Comparison of ENCODE assay signal across 1 cellular context in genomic region chr10:45711223-45711622, GRCh38.
TF ChIP-seq lines count a peak whose summit lies in the region.
"Not testable (repeated sequence)": the region's sequence is repeated elsewhere in the genome, so short reads cannot be mapped to it uniquely, and the experiment has no call there.

No MANE protein-coding gene starts in this region.

TF ChIP-seq in HepG2, 621 proteins besides CTCF, POLR2A, EP300 and RAD21:
- not testable (repeated sequence) for TF ChIP-seq FOXP1, SOX13, FOXA1 (IDR thresholded peaks at IDR 0.05)
- peak; percentile 22; the same call in 1 of the 2 replicates for TF ChIP-seq FOXP1 (CRISPR knock-in tag; IDR thresholded peaks at IDR 0.05)
- peak; percentile 53; the same call in 1 of the 2 replicates for TF ChIP-seq SOX5 (CRISPR knock-in tag; IDR thresholded peaks at IDR 0.05; ENCODE audit: borderline replicate concordance)
- TF ChIP-seq SOX13 (CRISPR knock-in tag; conservative IDR thresholded peaks at IDR 0.05 in 1 of 2, IDR thresholded peaks at IDR 0.05 in 1 of 2): peak in 1 of 2 experiments; percentile 69; a peak in 2 of 4 replicates
- TF ChIP-seq FOXA1 (CRISPR knock-in tag; IDR thresholded peaks at IDR 0.05): peak; percentile 29; the same call in 1 of the 2 replicates
- TF ChIP-seq, protein P1, sequence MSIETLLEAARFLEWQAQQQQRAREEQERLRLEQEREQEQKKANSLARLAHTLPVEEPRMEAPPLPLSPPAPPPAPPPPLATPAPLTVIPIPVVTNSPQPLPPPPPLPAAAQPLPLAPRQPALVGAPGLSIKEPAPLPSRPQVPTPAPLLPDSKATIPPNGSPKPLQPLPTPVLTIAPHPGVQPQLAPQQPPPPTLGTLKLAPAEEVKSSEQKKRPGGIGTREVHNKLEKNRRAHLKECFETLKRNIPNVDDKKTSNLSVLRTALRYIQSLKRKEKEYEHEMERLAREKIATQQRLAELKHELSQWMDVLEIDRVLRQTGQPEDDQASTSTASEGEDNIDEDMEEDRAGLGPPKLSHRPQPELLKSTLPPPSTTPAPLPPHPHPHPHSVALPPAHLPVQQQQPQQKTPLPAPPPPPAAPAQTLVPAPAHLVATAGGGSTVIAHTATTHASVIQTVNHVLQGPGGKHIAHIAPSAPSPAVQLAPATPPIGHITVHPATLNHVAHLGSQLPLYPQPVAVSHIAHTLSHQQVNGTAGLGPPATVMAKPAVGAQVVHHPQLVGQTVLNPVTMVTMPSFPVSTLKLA (IDR thresholded peaks at IDR 0.05): peak; percentile 26
